In the genomic region with DNA sequence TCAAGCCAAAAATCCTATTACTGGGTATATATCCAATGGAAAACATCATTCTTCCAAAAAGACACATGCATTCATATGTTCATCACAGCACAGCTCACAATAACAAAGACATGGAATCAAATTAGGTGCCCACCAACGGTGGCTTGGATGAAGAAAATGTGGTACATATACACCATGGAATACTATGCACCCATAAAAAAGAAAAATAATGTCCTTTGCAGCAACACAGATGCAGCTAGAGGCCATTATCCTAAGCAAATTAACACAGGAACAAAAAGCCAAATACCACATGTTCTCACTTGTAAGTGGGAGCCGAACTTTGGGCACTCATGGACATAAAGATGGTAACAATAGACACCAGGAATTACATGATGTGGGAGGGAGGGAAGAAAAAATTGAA, we compare ENCODE assay signal across 29 cellular contexts.
"Had no signal": no experiment of that assay in that cellular context is flagged by ENCODE, and none has a peak within 500 bp of the region (broad histone marks: within the 10 kb centered on the region; RNA-seq: fewer than 3 reads in every experiment).

No MANE protein-coding gene starts in this region.

- H3K9me3 ChIP-seq: esophagus squamous epithelium, gastrocnemius medialis, lower lobe of right lung, mucosa of descending colon had no signal

- H3K27me3 Mint-ChIP-seq: naive B cell had no signal

- H3K4me1 Mint-ChIP-seq: endodermal cell; mesothelial cell of epicardium; naive thymus-derived CD8-positive, alpha-beta T cell had no signal

- ATAC-seq: effector memory CD8-positive, alpha-beta T cell; esophagus mucosa; gastrocnemius medialis; heart right ventricle; left cardiac atrium; left lung; left ventricle myocardium superior; lower lobe of right lung; mucosa of descending colon; naive thymus-derived CD8-positive, alpha-beta T cell had no signal

- H3K27ac ChIP-seq: coronary artery, dorsolateral prefrontal cortex, epithelial cell of prostate, esophagus squamous epithelium, gastrocnemius medialis, heart right ventricle, left lung, lower lobe of right lung had no signal

- H3K4me3 Mint-ChIP-seq: effector memory CD8-positive, alpha-beta T cell; endodermal cell; mesothelial cell of epicardium; naive B cell; naive thymus-derived CD8-positive, alpha-beta T cell had no signal

- H3K4me3 ChIP-seq: coronary artery, dorsolateral prefrontal cortex, esophagus squamous epithelium, gastrocnemius medialis, heart right ventricle, left lung, lower lobe of right lung, mucosa of descending colon had no signal

- H3K36me3 Mint-ChIP-seq: mesothelial cell of epicardium, naive B cell had no signal

- H3K36me3 ChIP-seq: esophagus squamous epithelium, gastrocnemius medialis, heart right ventricle, left lung, lower lobe of right lung had no signal

- DNase-seq: dermis blood vessel endothelial cell; dorsolateral prefrontal cortex; effector CD4-positive, alpha-beta T cell; effector memory CD8-positive, alpha-beta T cell; endodermal cell; erythroblast; esophagus squamous epithelium; foreskin fibroblast; foreskin melanocyte; gastrocnemius medialis; glutamatergic neuron; head of caudate nucleus; heart right ventricle; hippocampal formation; left cardiac atrium; left lung; left ventricle myocardium superior; lower lobe of right lung; mesenchymal stem cell; mucosa of descending colon; naive B cell; naive thymus-derived CD8-positive, alpha-beta T cell had no signal

- FAIRE-seq: endometrium, islet of Langerhans, keratinocyte had no signal

- H3K9me3 Mint-ChIP-seq: effector memory CD8-positive, alpha-beta T cell had no signal

- H3K27ac Mint-ChIP-seq: endodermal cell; mesothelial cell of epicardium; naive B cell; naive thymus-derived CD8-positive, alpha-beta T cell had no signal

- H3K4me1 ChIP-seq: esophagus squamous epithelium, gastrocnemius medialis, heart right ventricle, left lung, lower lobe of right lung had no signal

- H3K27me3 ChIP-seq: dorsolateral prefrontal cortex, esophagus squamous epithelium, gastrocnemius medialis, heart right ventricle, left lung had no signal
